ENCODE assay signal across 8 cellular contexts in the genomic region with DNA sequence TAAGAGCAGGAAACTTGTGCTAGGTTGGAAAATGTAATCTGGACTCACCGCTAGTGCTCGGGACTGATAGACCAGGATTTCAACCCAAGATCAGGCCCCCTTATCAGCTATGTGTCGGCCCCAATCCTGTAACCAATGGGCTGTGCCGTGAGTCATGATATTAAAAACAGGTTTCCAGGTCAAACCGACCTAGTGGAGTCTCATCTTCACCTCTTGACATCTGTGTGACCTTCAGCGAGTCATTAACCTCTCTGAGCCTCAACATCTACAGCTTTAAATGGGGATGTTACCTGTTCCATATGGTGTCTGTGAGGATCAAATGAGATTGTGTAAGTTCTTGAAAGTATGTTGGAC. TPM values are rescaled to one million over a fixed set of nuclear protein-coding genes. Genes with fewer than 3 reads are reported as not detected.
A peak's percentile ranks its signal among the peaks of the same experiment; 100 is the strongest.
DNase-seq lines count a peak whose midpoint lies in the region; ATAC-seq, FAIRE-seq and TF ChIP-seq lines count a peak whose summit lies in the region.

No MANE protein-coding gene starts in this region.

- H3K27me3 Mint-ChIP-seq in endothelial cell (ENCODE audit: unreplicated experiment), result peaks cover 2% of the 10 kb centered on the region

- H3K4me2 ChIP-seq in A549, result peak overlapping the region; percentile 97

- TF ChIP-seq EP300 in A549 (IDR thresholded peaks at IDR 0.05), result no peak

- no peak for TF ChIP-seq CTCF in A549 (IDR thresholded peaks at IDR 0.05)
- no peak for TF ChIP-seq CTCF in endothelial cell (IDR thresholded peaks at IDR 0.05; ENCODE audit: unreplicated experiment)

- peak overlapping the region; percentile 95 to 96 for H3K27ac ChIP-seq in A549

- under 1% methylated on average over 6 of the region's 6 CpGs for WGBS in A549 (ENCODE audit: missing lambda C conversion rate)

- H3K9me3 Mint-ChIP-seq in endothelial cell (ENCODE audit: unreplicated experiment), result no peaks in the 10 kb centered on the region

- peaks cover 28% of the 10 kb centered on the region for H3K4me1 ChIP-seq in A549
- peaks cover 23% of the 10 kb centered on the region for H3K4me1 ChIP-seq in neuron (ENCODE audit: insufficient read depth, low read length)

- peak; percentile 8 to 36; a peak in 3 of 6 replicates for ATAC-seq in A549
- ATAC-seq in GM18909 (IDR thresholded peaks at IDR 0.05; ENCODE audit: poor library complexity, unreplicated experiment), result peak; percentile 3

- peaks cover 20% of the 10 kb centered on the region for H3K36me3 ChIP-seq in neuron (ENCODE audit: insufficient read depth, low read length)

- no peaks in the 10 kb centered on the region for H3K9me3 ChIP-seq in A549
- H3K9me3 ChIP-seq in neuron (ENCODE audit: low read length), result no peaks in the 10 kb centered on the region

- H3K27ac Mint-ChIP-seq in endothelial cell (ENCODE audit: unreplicated experiment), result no peak overlapping the region

- DNase-seq in A549 (ENCODE audit: low read depth in 1 of 2, low spot score in 1 of 2), result peak in 1 of 2 experiments; percentile 7
- DNase-seq in OCI-M1 (lab: John Stamatoyannopoulos, UW), result peak; percentile 61
- no peak for DNase-seq in endothelial cell (ENCODE audit: low spot score)
- DNase-seq in central memory CD4-positive, alpha-beta T cell, result no peak
- DNase-seq in dermis blood vessel endothelial cell, result no peak
- no peak for DNase-seq in HTR-8/SVneo (ENCODE audit: insufficient read length, low spot score)

- H3K4me1 Mint-ChIP-seq in endothelial cell (ENCODE audit: unreplicated experiment), result peaks cover 19% of the 10 kb centered on the region

- CTCF ChIA-PET in A549 (lab: Yijun Ruan, JAX), result interaction anchor here (0.6 to 0.9 kb wide), 3 partner anchors 75 to 210 kb away, joined by 3 read pairs; no protein-coding TSS in a partner anchor

- POLR2A ChIA-PET in A549 (lab: Yijun Ruan, JAX), result no interaction called here

- H3K4me3 ChIP-seq in A549, result peak overlapping the region; percentile 88
- H3K4me3 ChIP-seq in neuron (ENCODE audit: low read length), result peak overlapping the region; percentile 92

- H2AFZ ChIP-seq in neuron (ENCODE audit: low read depth, low read length), result peak overlapping the region; percentile 27

- no peaks in the 10 kb centered on the region for H3K27me3 ChIP-seq in neuron (ENCODE audit: insufficient read depth, low read length)

- H3K4me3 Mint-ChIP-seq in endothelial cell (ENCODE audit: unreplicated experiment), result peak overlapping the region; percentile 97

- no peak for TF ChIP-seq POLR2A in A549 (IDR thresholded peaks at IDR 0.05; ENCODE audit: low read length)

- H3K36me3 Mint-ChIP-seq in endothelial cell (ENCODE audit: low read depth, unreplicated experiment), result peaks cover 5% of the 10 kb centered on the region

- TF ChIP-seq RAD21 in A549 (conservative IDR thresholded peaks at IDR 0.05 in 1 of 2, IDR thresholded peaks at IDR 0.05 in 1 of 2), result no peak

- FAIRE-seq in A549 (lab: Jason Lieb, UNC) (no peak), HTR-8/SVneo (lab: Jason Lieb, UNC) (no peak)

TF ChIP-seq in A549, 52 proteins besides CTCF, POLR2A, EP300 and RAD21:
- TF ChIP-seq NFE2L2 (conservative IDR thresholded peaks at IDR 0.05; ENCODE audit: low read length) (no peak), ZFP36 (IDR thresholded peaks at IDR 0.05; ENCODE audit: borderline replicate concordance, partially characterized antibody) (peak; percentile 2), ESRRA (IDR thresholded peaks at IDR 0.05; ENCODE audit: borderline replicate concordance, low read length) (peak; percentile 65; the same call in 1 of the 2 replicates), JUN (IDR thresholded peaks at IDR 0.05) (no peak)

RNA-seq across cellular contexts. Expression of a gene that starts 0.5 kb away (rescaled TPM):
- polyA plus RNA-seq in A549 (2011; rRNA removed) (46.4 and 56.6 TPM in 2 replicates), A549 (2017; fragmentation: RNase III; extraction: RNeasy Plus Mini Kit Qiagen cat#74134 plus additional on column Dnase treatment) (72.4 to 82.3 TPM (median 72.5 TPM) in 3 replicates)
- 33.7 and 36.1 TPM in 2 replicates for polyA plus RNA-seq in A549 (2012; cell fraction: cytosol; rRNA removed)
- polyA plus RNA-seq in A549 (2012; cell fraction: nucleus; rRNA removed), result 36.3 and 50.6 TPM in 2 replicates
- 18.7 and 21.9 TPM in 2 replicates for polyA minus RNA-seq in A549 (2011; rRNA and poly(A)+ RNA removed)
- total RNA-seq in endothelial cell (ENCODE audit: unreplicated experiment) (19.3 TPM), dermis blood vessel endothelial cell (26.2 and 34.6 TPM in 2 replicates)

RNA-seq across cellular contexts. Expression of a gene that starts 0.7 kb away (rescaled TPM):
- polyA plus RNA-seq in A549 (2011; rRNA removed), result 10.9 and 12.1 TPM in 2 replicates
- polyA plus RNA-seq in A549 (2012; cell fraction: cytosol; rRNA removed), result 10.2 and 10.4 TPM in 2 replicates
- polyA plus RNA-seq in A549 (2012; cell fraction: nucleus; rRNA removed), result 5.3 and 7.4 TPM in 2 replicates
- polyA plus RNA-seq in A549 (2017; fragmentation: RNase III; extraction: RNeasy Plus Mini Kit Qiagen cat#74134 plus additional on column Dnase treatment), result 11.5 to 12.7 TPM (median 12.0 TPM) in 3 replicates
- 6.7 and 8.1 TPM in 2 replicates for polyA minus RNA-seq in A549 (2011; rRNA and poly(A)+ RNA removed)
- total RNA-seq in endothelial cell (ENCODE audit: unreplicated experiment), result 8.1 TPM
- total RNA-seq in dermis blood vessel endothelial cell, result 6.1 and 9.0 TPM in 2 replicates
